Comparison of ENCODE assay signal across 19 cellular contexts in genomic region chr11:64754919-64755662, GRCh38. TPM values are rescaled to one million over a fixed set of nuclear protein-coding genes. Genes with fewer than 3 reads are reported as not detected.
DNase-seq lines count a peak whose midpoint lies in the region; ATAC-seq and TF ChIP-seq lines count a peak whose summit lies in the region.
"Had no signal": no experiment of that assay in that cellular context is flagged by ENCODE, and none has a peak within 500 bp of the region (broad histone marks: within the 10 kb centered on the region; RNA-seq: fewer than 3 reads in every experiment).

No MANE protein-coding gene starts in this region.

- intact Hi-C loops in Right ventricle myocardium superior (cut with DNase I) = no loop called here
- intact Hi-C loops in heart left ventricle (cut with DNase I) = no loop called here
- intact Hi-C loops in right cardiac atrium (cut with DNase I) = no loop called here
- intact Hi-C loops in psoas muscle (cut with DNase I) = no loop called here
- intact Hi-C loops in aorta (cut with DNase I) = no loop called here

- H3K9me3 ChIP-seq in heart left ventricle = no peaks in the 10 kb centered on the region
- no peaks in the 10 kb centered on the region for H3K9me3 ChIP-seq in right cardiac atrium (ENCODE audit: control insufficient read depth, low read length)
- H3K9me3 ChIP-seq in psoas muscle = no peaks in the 10 kb centered on the region
- H3K9me3 ChIP-seq in aorta (ENCODE audit: control insufficient read depth, low read length) = no peaks in the 10 kb centered on the region
- H3K9me3 ChIP-seq: A549, MG63 had no signal

- peaks cover 0 to 41% (median 16%) of the 10 kb centered on the region in 9 donors for H3K36me3 ChIP-seq in heart left ventricle
- H3K36me3 ChIP-seq in psoas muscle (ENCODE audit: insufficient read depth in 1 of 2, low read depth in 1 of 2) = peaks cover 0 to 81% of the 10 kb centered on the region in 2 donors
- no peaks in the 10 kb centered on the region for H3K36me3 ChIP-seq in aorta (ENCODE audit: control insufficient read depth in 1 of 2, insufficient read depth in 2 of 2, low read length in 1 of 2)
- H3K36me3 ChIP-seq: MG63 had no signal

- no peak overlapping the region for H3K27ac ChIP-seq in heart left ventricle
- H3K27ac ChIP-seq in right cardiac atrium (ENCODE audit: low read length) = no peak overlapping the region
- H3K27ac ChIP-seq in psoas muscle = peak overlapping the region; percentile 38
- H3K27ac ChIP-seq in aorta (ENCODE audit: low read depth in 1 of 2, low read length in 2 of 2) = no peak overlapping the region
- H3K27ac ChIP-seq: A549, KMS-11 had no signal

- H3K4me1 ChIP-seq in heart left ventricle (peaks cover 0 to 18% (median 12%) of the 10 kb centered on the region in 12 donors), right cardiac atrium (ENCODE audit: control insufficient read depth, insufficient read depth, low read length) (peaks cover 2% of the 10 kb centered on the region), psoas muscle (peaks cover 56% of the 10 kb centered on the region), aorta (ENCODE audit: control insufficient read depth in 1 of 2, insufficient read depth in 2 of 2, low read length in 2 of 2) (no peaks in the 10 kb centered on the region)
- H3K4me1 ChIP-seq: A549 had no signal

- ATAC-seq in Right ventricle myocardium superior (ENCODE audit: poor library complexity) (no peak), heart left ventricle (no peak), right cardiac atrium (no peak), psoas muscle (peak in 3 of 4 donors; percentile 16 to 52 (median 26)), aorta (ENCODE audit: low FRiP score) (no peak), HG03196 (IDR thresholded peaks at IDR 0.05; ENCODE audit: unreplicated experiment) (no peak), SK-N-SH treated with all-trans-retinoic acid at 6 μM for 48 hours (no peak)
- ATAC-seq: A549, GM12878 had no signal

- H3K4me3 ChIP-seq in heart left ventricle (no peak overlapping the region), right cardiac atrium (ENCODE audit: low read length) (no peak overlapping the region), psoas muscle (peak overlapping the region; percentile 25), aorta (ENCODE audit: low read length in 2 of 2) (no peak overlapping the region)
- H3K4me3 ChIP-seq: A549, GM12878, MG63 had no signal

- TF ChIP-seq POLR2A in heart left ventricle (IDR thresholded peaks at IDR 0.05) = no peak

- DNase-seq in Right ventricle myocardium superior (peak; percentile 41), heart left ventricle (no peak), right cardiac atrium (peak in 2 of 3 donors; percentile 42 to 45), psoas muscle (peak; percentile 35 to 81), aorta (peak; percentile 32 to 73), CD1c-positive myeloid dendritic cell (ENCODE audit: extremely low spot score) (no peak)
- DNase-seq: Calu3; CD4-positive, alpha-beta T cell; DMS79; GOT3; MG63; NCI-H187 treated with DMSO at 0.1 percent for 48 hours; NCI-H446; SHP77 had no signal

- TF ChIP-seq CTCF in heart left ventricle (IDR thresholded peaks at IDR 0.05) = no peak
- TF ChIP-seq CTCF in psoas muscle (IDR thresholded peaks at IDR 0.05) = no peak

- H3K27me3 ChIP-seq in heart left ventricle = no peaks in the 10 kb centered on the region
- H3K27me3 ChIP-seq in right cardiac atrium (ENCODE audit: control insufficient read depth, insufficient read depth) = no peaks in the 10 kb centered on the region
- H3K27me3 ChIP-seq in psoas muscle (ENCODE audit: insufficient read depth in 3 of 3, low read length in 2 of 3) = no peaks in the 10 kb centered on the region
- no peaks in the 10 kb centered on the region for H3K27me3 ChIP-seq in aorta (ENCODE audit: control insufficient read depth in 1 of 2, insufficient read depth in 2 of 2, low read length in 1 of 2)
- H3K27me3 ChIP-seq: MG63 had no signal

- 83 to 94% (median 88%) methylated on average over 18 to 21 of the region's 21 CpGs for WGBS in heart left ventricle, 4 donors
- 91% methylated on average over 21 of the region's 21 CpGs for WGBS in right cardiac atrium
- WGBS in psoas muscle, 3 donors = 56 to 71% (median 57%) methylated on average over 21 of the region's 21 CpGs
- 92% methylated on average over 21 of the region's 21 CpGs for WGBS in aorta, 2 donors

TF ChIP-seq in SK-N-SH treated with all-trans-retinoic acid at 6 μM for 48 hours, 23 proteins besides CTCF, POLR2A, EP300 and RAD21:
- TF ChIP-seq CREB5 (CRISPR knock-in tag; IDR thresholded peaks at IDR 0.05; ENCODE audit: low read depth) (no peak), ZFP30 (CRISPR knock-in tag; IDR thresholded peaks at IDR 0.05) (no peak), TCF4 (CRISPR knock-in tag; IDR thresholded peaks at IDR 0.05; ENCODE audit: borderline replicate concordance) (no peak), CSDC2 (CRISPR knock-in tag; IDR thresholded peaks at IDR 0.05) (no peak), OSR1 (CRISPR knock-in tag; IDR thresholded peaks at IDR 0.05) (no peak), TOX (CRISPR knock-in tag; IDR thresholded peaks at IDR 0.05; ENCODE audit: borderline replicate concordance) (no peak), BACH2 (CRISPR knock-in tag; IDR thresholded peaks at IDR 0.05; ENCODE audit: borderline replicate concordance) (no peak), GLIS3 (CRISPR knock-in tag; IDR thresholded peaks at IDR 0.05) (no peak), POU6F1 (CRISPR knock-in tag; IDR thresholded peaks at IDR 0.05; ENCODE audit: borderline replicate concordance, low read depth) (no peak)

RNA-seq across cellular contexts. Expression of gene PYGM, which starts 4.7 kb away (rescaled TPM):
- 183 TPM for total RNA-seq in Right ventricle myocardium superior
- total RNA-seq in heart left ventricle = 100 to 1,000 TPM in 4 of 9 donors, 10 to 100 TPM in 5; 51.6 to 167 (median 89.9) TPM
- polyA plus RNA-seq in heart left ventricle = 10 to 100 TPM; 10.3 to 71.8 TPM
- total RNA-seq in right cardiac atrium = 10 to 100 TPM; 38.5 to 71.5 (median 57.9) TPM
- polyA plus RNA-seq in right cardiac atrium = 50.2 TPM
- total RNA-seq in psoas muscle = 1,000 to 10,000 TPM; 1,536 to 2,203 (median 1,794) TPM
- 1,000 to 10,000 TPM in 2 of 3 donors, 100 to 1,000 TPM in 1; 511 to 1,840 (median 1,729) TPM for polyA plus RNA-seq in psoas muscle
- 10 to 100 TPM; 11.5 to 12.9 TPM for total RNA-seq in aorta
- 10 to 100 TPM in 1 of 2 donors, 1 to 10 TPM in 1; 1.9 to 12.5 TPM for polyA plus RNA-seq in aorta

RNA-seq across cellular contexts. Expression of gene RASGRP2, which starts 11.1 kb away (rescaled TPM):
- 38.4 TPM for total RNA-seq in Right ventricle myocardium superior
- 10 to 100 TPM; 22.2 to 34.0 (median 28.1) TPM for total RNA-seq in heart left ventricle
- polyA plus RNA-seq in heart left ventricle = 10 to 100 TPM; 16.2 to 78.9 TPM
- total RNA-seq in right cardiac atrium = 10 to 100 TPM; 25.5 to 37.3 (median 33.6) TPM
- 69.6 TPM for polyA plus RNA-seq in right cardiac atrium
- total RNA-seq in psoas muscle = 1 to 10 TPM; 2.6 to 8.6 (median 6.0) TPM
- 10 to 100 TPM in 1 of 3 donors, 1 to 10 TPM in 2; 6.5 to 14.7 (median 9.1) TPM for polyA plus RNA-seq in psoas muscle
- 10 to 100 TPM; 44.7 to 52.6 TPM for total RNA-seq in aorta
- 100 to 1,000 TPM in 1 of 2 donors, 10 to 100 TPM in 1; 20.8 to 152 TPM for polyA plus RNA-seq in aorta
- total RNA-seq: Calu3 had no signal

RNA-seq across cellular contexts. Expression of gene SF1, which starts 23.3 kb away (rescaled TPM):
- 182 TPM for total RNA-seq in Right ventricle myocardium superior
- 100 to 1,000 TPM; 103 to 349 (median 157) TPM for total RNA-seq in heart left ventricle
- 10 to 100 TPM; 59.2 to 65.5 TPM for polyA plus RNA-seq in heart left ventricle
- total RNA-seq in right cardiac atrium = 100 to 1,000 TPM; 188 to 203 (median 197) TPM
- 72.8 TPM for polyA plus RNA-seq in right cardiac atrium
- total RNA-seq in psoas muscle = 100 to 1,000 TPM; 150 to 210 (median 184) TPM
- 10 to 100 TPM; 56.2 to 89.6 (median 65.4) TPM for polyA plus RNA-seq in psoas muscle
- 100 to 1,000 TPM; 267 to 322 TPM for total RNA-seq in aorta
- polyA plus RNA-seq in aorta = 100 to 1,000 TPM in 1 of 2 donors, 10 to 100 TPM in 1; 46.6 to 136 TPM

RNA-seq across cellular contexts. Expression of gene NRXN2, which starts 32.1 kb away (rescaled TPM):
- 0.86 TPM for total RNA-seq in Right ventricle myocardium superior
- 1 to 10 TPM in 4 of 9 donors, under 1 TPM in 4, not detected in 1; 0.62 to 5.5 (median 1.3) TPM for total RNA-seq in heart left ventricle
- polyA plus RNA-seq in heart left ventricle = under 1 TPM; 0.42 to 0.65 TPM
- 1 to 10 TPM; 2.1 to 5.7 (median 2.9) TPM for total RNA-seq in right cardiac atrium
- 2.2 TPM for polyA plus RNA-seq in right cardiac atrium
- 1 to 10 TPM; 1.4 to 5.2 (median 3.5) TPM for total RNA-seq in psoas muscle
- polyA plus RNA-seq in psoas muscle = 1 to 10 TPM in 1 of 3 donors, under 1 TPM in 2; 0.44 to 1.9 (median 0.60) TPM
- 10 to 100 TPM; 21.6 to 35.9 TPM for total RNA-seq in aorta
- 1 to 10 TPM; 2.6 to 9.6 TPM for polyA plus RNA-seq in aorta
- total RNA-seq: Calu3 had no signal

RNA-seq across cellular contexts. Expression of gene MAP4K2, which starts 47.9 kb away (rescaled TPM):
- total RNA-seq in Right ventricle myocardium superior (7.7 TPM), heart left ventricle (10 to 100 TPM in 3 of 9 donors, 1 to 10 TPM in 6; 7.0 to 27.5 (median 8.6) TPM), right cardiac atrium (10 to 100 TPM in 3 of 4 donors, 1 to 10 TPM in 1; 8.7 to 11.7 (median 11.0) TPM), psoas muscle (1 to 10 TPM; 3.0 to 6.7 (median 4.0) TPM), aorta (10 to 100 TPM; 10.7 to 11.5 TPM)
- polyA plus RNA-seq in heart left ventricle (1 to 10 TPM; 7.8 to 9.5 TPM), right cardiac atrium (11.0 TPM), psoas muscle (1 to 10 TPM; 4.5 to 6.1 (median 5.6) TPM), aorta (10 to 100 TPM in 1 of 2 donors, 1 to 10 TPM in 1; 5.4 to 29.6 TPM)

Comparison
In these comparisons a context has a peak if more than half of its experiments do, and no peak if none do; other contexts are left out.
1. DNase-seq: peak in Right ventricle myocardium superior (single experiment), right cardiac atrium (2 of 3), psoas muscle (2 of 2) and aorta (2 of 2); none in heart left ventricle (0 of 5) and CD1c-positive myeloid dendritic cell (single experiment).
2. ATAC-seq: peak in psoas muscle (3 of 4); none in Right ventricle myocardium superior (single experiment), heart left ventricle (0 of 4), right cardiac atrium (0 of 2), aorta (single experiment), HG03196 (single experiment) and SK-N-SH treated with all-trans-retinoic acid at 6 μM for 48 hours (single experiment).